In genomic region chr2:127913808-127914457, GRCh38 we compare ENCODE assay signal across 17 cellular contexts.
"Had no signal": no experiment of that assay in that cellular context is flagged by ENCODE, and none has a peak within 500 bp of the region (broad histone marks: within the 10 kb centered on the region; RNA-seq: fewer than 3 reads in every experiment).

No MANE protein-coding gene starts in this region.

- H3K27me3 ChIP-seq: gastroesophageal sphincter, sigmoid colon had no signal

- H3K4me1 Mint-ChIP-seq: activated naive CD8-positive, alpha-beta T cell treated with anti-CD3 and anti-CD28 coated beads, Interleukin-2, amount 10 ng/mL, durations not matched to agents 7 days and 5 days; WTC11 had no signal

- H3K36me3 ChIP-seq: gastroesophageal sphincter, lower lobe of right lung, sigmoid colon had no signal

- DNase-seq: activated CD4-positive, alpha-beta T cell treated with anti-CD3 and anti-CD28 coated beads for 4 hours; activated CD8-positive, alpha-beta memory T cell treated with anti-CD3 and anti-CD28 coated beads, Interleukin-2, amount 50 U/mL, for 4 hours; activated CD8-positive, alpha-beta T cell treated with anti-CD3 and anti-CD28 coated beads for 36 hours; activated naive CD4-positive, alpha-beta T cell; activated naive CD8-positive, alpha-beta T cell treated with anti-CD3 and anti-CD28 coated beads, Interleukin-2, amount 10 ng/mL, durations not matched to agents 7 days and 5 days; activated T-cell treated with anti-CD3 and anti-CD28 coated beads, Interleukin-2, amount 50 U/mL, for 48 hours; aorta; erythroblast; left cardiac atrium; lower lobe of right lung; midbrain; sigmoid colon; stimulated activated CD4-positive, alpha-beta T cell treated with anti-CD3 and anti-CD28 coated beads, Interleukin-1b, Interleukin-23, amount 100 ng/mL, for 48 hours had no signal

- H3K9me3 Mint-ChIP-seq: activated CD8-positive, alpha-beta T cell treated with anti-CD3 and anti-CD28 coated beads for 36 hours; activated naive CD8-positive, alpha-beta T cell treated with anti-CD3 and anti-CD28 coated beads, Interleukin-2, amount 10 ng/mL, durations not matched to agents 7 days and 5 days had no signal

- ATAC-seq: activated CD8-positive, alpha-beta T cell treated with anti-CD3 and anti-CD28 coated beads for 36 hours; gastroesophageal sphincter; left cardiac atrium; lower lobe of right lung; WTC11 had no signal

- H3K4me1 ChIP-seq: gastroesophageal sphincter, lower lobe of right lung, parathyroid adenoma, sigmoid colon had no signal

- FAIRE-seq: TTC549 had no signal

- H3K27ac Mint-ChIP-seq: activated CD8-positive, alpha-beta T cell treated with anti-CD3 and anti-CD28 coated beads for 36 hours; activated naive CD8-positive, alpha-beta T cell treated with anti-CD3 and anti-CD28 coated beads, Interleukin-2, amount 10 ng/mL, durations not matched to agents 7 days and 5 days; WTC11 had no signal

- H2AFZ ChIP-seq: parathyroid adenoma had no signal

- H3K4me3 Mint-ChIP-seq: activated CD8-positive, alpha-beta T cell treated with anti-CD3 and anti-CD28 coated beads for 36 hours; activated naive CD8-positive, alpha-beta T cell treated with anti-CD3 and anti-CD28 coated beads, Interleukin-2, amount 10 ng/mL, durations not matched to agents 7 days and 5 days; WTC11 had no signal

- H3K36me3 Mint-ChIP-seq: activated naive CD8-positive, alpha-beta T cell treated with anti-CD3 and anti-CD28 coated beads, Interleukin-2, amount 10 ng/mL, durations not matched to agents 7 days and 5 days; WTC11 had no signal

- H3K9me3 ChIP-seq: gastroesophageal sphincter, lower lobe of right lung, sigmoid colon had no signal

- H3K79me2 ChIP-seq: parathyroid adenoma had no signal

- H3K27me3 Mint-ChIP-seq: activated CD8-positive, alpha-beta T cell treated with anti-CD3 and anti-CD28 coated beads for 36 hours; activated naive CD8-positive, alpha-beta T cell treated with anti-CD3 and anti-CD28 coated beads, Interleukin-2, amount 10 ng/mL, durations not matched to agents 7 days and 5 days had no signal

- H3K27ac ChIP-seq: gastroesophageal sphincter, lower lobe of right lung, parathyroid adenoma, sigmoid colon had no signal

- H3K9ac ChIP-seq: parathyroid adenoma had no signal

- H3K4me3 ChIP-seq: gastroesophageal sphincter, lower lobe of right lung, sigmoid colon had no signal
